In the genomic region with DNA sequence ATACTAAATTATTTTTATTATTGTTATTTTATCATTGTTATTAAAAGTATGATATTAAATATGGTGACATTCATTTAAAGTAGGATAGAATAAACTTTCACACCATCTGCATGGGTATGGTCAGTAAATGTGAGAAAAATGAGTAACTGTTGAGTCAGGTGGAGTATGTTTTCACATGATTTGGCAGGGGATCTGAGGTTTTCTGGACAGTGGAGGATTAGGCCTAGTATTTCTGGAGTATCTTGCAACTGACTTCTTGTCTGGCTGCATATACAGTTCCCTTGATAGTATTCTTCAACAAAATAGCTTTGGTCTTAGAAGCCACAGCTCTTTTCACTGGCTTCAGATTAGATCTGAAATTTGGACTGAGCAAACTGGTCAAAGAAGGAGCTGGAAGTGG, we compare ENCODE assay signal across 9 cellular contexts. TPM values are rescaled to one million over a fixed set of nuclear protein-coding genes. Genes with fewer than 3 reads are reported as not detected.
DNase-seq lines count a peak whose midpoint lies in the region; ATAC-seq and TF ChIP-seq lines count a peak whose summit lies in the region.
"Had no signal": no experiment of that assay in that cellular context is flagged by ENCODE, and none has a peak within 500 bp of the region (broad histone marks: within the 10 kb centered on the region; RNA-seq: fewer than 3 reads in every experiment).

No MANE protein-coding gene starts in this region.

- H3K36me3 ChIP-seq in skeletal muscle tissue (ENCODE audit: control insufficient read depth in 3 of 3, insufficient read depth in 3 of 3, low read length in 3 of 3), result no peaks in the 10 kb centered on the region
- no peaks in the 10 kb centered on the region for H3K36me3 ChIP-seq in effector memory CD4-positive, alpha-beta T cell (ENCODE audit: control insufficient read depth, insufficient read depth, low read length)

- peak overlapping the region; percentile 61 for H3K27ac Mint-ChIP-seq in activated naive CD8-positive, alpha-beta T cell treated with anti-CD3 and anti-CD28 coated beads for 36 hours

- H3K27ac ChIP-seq in foreskin keratinocyte (no peak overlapping the region), skeletal muscle tissue (ENCODE audit: low read depth, low read length) (peak overlapping the region; percentile 75)
- no peak overlapping the region for H3K27ac ChIP-seq in effector memory CD4-positive, alpha-beta T cell (ENCODE audit: insufficient read depth, low read length, poor library complexity, severe bottlenecking)

- peak overlapping the region in 2 of 3 donors; percentile 10 to 57 for H3K9ac ChIP-seq in skeletal muscle tissue (ENCODE audit: low read depth in 1 of 3, low read length in 3 of 3)

- H3K4me3 Mint-ChIP-seq in activated naive CD8-positive, alpha-beta T cell treated with anti-CD3 and anti-CD28 coated beads for 36 hours, result no peak overlapping the region
- H3K4me3 Mint-ChIP-seq: naive B cell had no signal

- DNase-seq in HT1080 (ENCODE audit: low read depth) (peak; percentile 82), foreskin keratinocyte (peak; percentile 36 to 56), SHP77 (lab: John Stamatoyannopoulos, UW) (no peak)
- no peak for DNase-seq in activated naive CD8-positive, alpha-beta T cell treated with anti-CD3 and anti-CD28 coated beads for 36 hours
- DNase-seq in effector memory CD4-positive, alpha-beta T cell, result no peak
- DNase-seq: naive B cell, NCI-H1048 had no signal

- peaks cover 25% of the 10 kb centered on the region for H3K4me1 Mint-ChIP-seq in activated naive CD8-positive, alpha-beta T cell treated with anti-CD3 and anti-CD28 coated beads for 36 hours

- H3K36me3 Mint-ChIP-seq in activated naive CD8-positive, alpha-beta T cell treated with anti-CD3 and anti-CD28 coated beads for 36 hours, result peaks cover 2% of the 10 kb centered on the region
- H3K36me3 Mint-ChIP-seq: naive B cell had no signal

- no peak for TF ChIP-seq CTCF in foreskin keratinocyte (conservative IDR thresholded peaks at IDR 0.05)

- no peaks in the 10 kb centered on the region for H3K9me3 ChIP-seq in skeletal muscle tissue (ENCODE audit: control insufficient read depth in 3 of 3, low read length in 3 of 3)
- H3K9me3 ChIP-seq in effector memory CD4-positive, alpha-beta T cell (ENCODE audit: control insufficient read depth, low read length), result no peaks in the 10 kb centered on the region

- no peaks in the 10 kb centered on the region for H3K9me3 Mint-ChIP-seq in activated naive CD8-positive, alpha-beta T cell treated with anti-CD3 and anti-CD28 coated beads for 36 hours

- ATAC-seq in foreskin keratinocyte, result peak; percentile 68
- no peak for ATAC-seq in GM18907 (IDR thresholded peaks at IDR 0.05; ENCODE audit: unreplicated experiment)

- H3K27me3 Mint-ChIP-seq in activated naive CD8-positive, alpha-beta T cell treated with anti-CD3 and anti-CD28 coated beads for 36 hours, result no peaks in the 10 kb centered on the region
- H3K27me3 Mint-ChIP-seq: naive B cell had no signal

- no peak overlapping the region for H3K4me3 ChIP-seq in skeletal muscle tissue (ENCODE audit: low read length in 3 of 3)
- H3K4me3 ChIP-seq in effector memory CD4-positive, alpha-beta T cell (ENCODE audit: insufficient read depth, low read depth, low read length, poor library complexity, severe bottlenecking), result no peak overlapping the region

- H3K27me3 ChIP-seq in foreskin keratinocyte, result no peaks in the 10 kb centered on the region
- no peaks in the 10 kb centered on the region for H3K27me3 ChIP-seq in skeletal muscle tissue (ENCODE audit: control insufficient read depth in 3 of 3, insufficient read depth in 3 of 3, low read length in 3 of 3)
- H3K27me3 ChIP-seq in effector memory CD4-positive, alpha-beta T cell (replicated peaks; ENCODE audit: control insufficient read depth, insufficient read depth, low read length, poor library complexity, severe bottlenecking), result no peaks in the 10 kb centered on the region

- H3K4me1 ChIP-seq in foreskin keratinocyte, result no peaks in the 10 kb centered on the region
- H3K4me1 ChIP-seq in skeletal muscle tissue (ENCODE audit: control insufficient read depth in 3 of 3, insufficient read depth in 3 of 3, low read length in 3 of 3), result peaks cover 9 to 15% (median 14%) of the 10 kb centered on the region in 3 donors
- H3K4me1 ChIP-seq in effector memory CD4-positive, alpha-beta T cell (ENCODE audit: control insufficient read depth, insufficient read depth, low read length, poor library complexity, severe bottlenecking), result no peaks in the 10 kb centered on the region

RNA-seq across cellular contexts. Expression of gene GBF1, which starts 54.5 kb away (rescaled TPM):
- 20.8 and 27.6 TPM in 2 replicates for total RNA-seq in HT1080 (2014; rRNA removed; shearing (Covaris generic))
- 19.0 and 22.0 TPM in 2 replicates for polyA plus RNA-seq in HT1080 (2015; cell fraction: cytosol; rRNA removed)
- 66.7 and 72.2 TPM in 2 replicates for polyA plus RNA-seq in HT1080 (2015; cell fraction: nucleus; rRNA removed)
- 10 to 100 TPM; 29.3 to 29.5 TPM for total RNA-seq in activated naive CD8-positive, alpha-beta T cell treated with anti-CD3 and anti-CD28 coated beads for 36 hours
- total RNA-seq in foreskin keratinocyte (39.9 and 44.2 TPM in 2 replicates), skeletal muscle tissue (17.7 TPM)
- 15.0 and 15.4 TPM in 2 replicates for polyA plus RNA-seq in foreskin keratinocyte

RNA-seq across cellular contexts. Expression of gene PITX3, which starts 58.6 kb away (rescaled TPM):
- not detected in 2 replicates for total RNA-seq in HT1080 (2014; rRNA removed; shearing (Covaris generic))
- not detected in 2 replicates for polyA plus RNA-seq in HT1080 (2015; cell fraction: cytosol; rRNA removed)
- polyA plus RNA-seq in HT1080 (2015; cell fraction: nucleus; rRNA removed), result not detected in 2 replicates
- total RNA-seq in activated naive CD8-positive, alpha-beta T cell treated with anti-CD3 and anti-CD28 coated beads for 36 hours, result under 1 TPM in 1 of 2 experiments, not detected in 1; 0.31 TPM
- total RNA-seq in foreskin keratinocyte (not detected in 2 replicates), skeletal muscle tissue (4.2 TPM)
- 0.03 TPM in 1 of 2 replicates, not detected in the other for polyA plus RNA-seq in foreskin keratinocyte

Comparison
In these comparisons a context has a peak if more than half of its experiments do, and no peak if none do; other contexts are left out.
1. DNase-seq: peak in HT1080 (single experiment) and foreskin keratinocyte (2 of 2); none in activated naive CD8-positive, alpha-beta T cell treated with anti-CD3 and anti-CD28 coated beads for 36 hours (single experiment), SHP77 (0 of 2) and effector memory CD4-positive, alpha-beta T cell (0 of 3).